8 cellular contexts compared by ENCODE assay signal in genomic region chr6:6006428-6007310, GRCh38. TPM values are rescaled to one million over a fixed set of nuclear protein-coding genes. Genes with fewer than 3 reads are reported as not detected.
A peak's percentile ranks its signal among the peaks of the same experiment; 100 is the strongest.
DNase-seq lines count a peak whose midpoint lies in the region; ATAC-seq and TF ChIP-seq lines count a peak whose summit lies in the region.

TSS of gene NRN1 (minus strand) at chr6:6006925. CDS start at chr6:6006749, 176 bp downstream.

- ATAC-seq in GM18502 (IDR thresholded peaks at IDR 0.05; ENCODE audit: poor library complexity, unreplicated experiment), result no peak
- ATAC-seq in HG03565 (IDR thresholded peaks at IDR 0.05; ENCODE audit: unreplicated experiment), result no peak

- no peaks in the 10 kb centered on the region for H3K4me1 ChIP-seq in ACC112 (ENCODE audit: control insufficient read depth, insufficient read depth, low read length, unreplicated experiment)
- H3K4me1 ChIP-seq in esophagus squamous epithelium, result peaks cover 27 to 71% (median 38%) of the 10 kb centered on the region in 3 donors
- H3K4me1 ChIP-seq in neutrophil (ENCODE audit: control insufficient read depth in 1 of 2, insufficient read depth in 1 of 2, low read depth in 1 of 2, low read length in 1 of 2), result peaks cover 60 to 69% of the 10 kb centered on the region in 2 experiments

- H3K79me2 ChIP-seq in ACC112 (ENCODE audit: control insufficient read depth, insufficient read depth, low read length, unreplicated experiment), result no peaks in the 10 kb centered on the region

- no peaks in the 10 kb centered on the region for H3K36me3 ChIP-seq in ACC112 (ENCODE audit: insufficient read depth, low read length)
- no peaks in the 10 kb centered on the region for H3K36me3 ChIP-seq in esophagus squamous epithelium
- H3K36me3 ChIP-seq in neutrophil, result no peaks in the 10 kb centered on the region

- 6 to 8% methylated on average over 16 to 27 of the region's 48 CpGs for WGBS in esophagus squamous epithelium, 2 donors

- peaks cover 89% of the 10 kb centered on the region for H3K27me3 ChIP-seq in ACC112 (ENCODE audit: insufficient read depth, low read length)
- H3K27me3 ChIP-seq in esophagus squamous epithelium, result peaks cover 32 to 99% (median 69%) of the 10 kb centered on the region in 4 donors
- H3K27me3 ChIP-seq in neutrophil, result peaks cover 100% of the 10 kb centered on the region

- H3K27ac ChIP-seq in ACC112 (ENCODE audit: low read depth, low read length) (no peak within 1 kb of the TSS), esophagus squamous epithelium (peak within 1 kb of the TSS; percentile 22 to 85 (median 66)), neutrophil (no peak within 1 kb of the TSS)

- H3K9me3 ChIP-seq in esophagus squamous epithelium (peaks cover 0 to 6% (median 3%) of the 10 kb centered on the region in 3 donors), neutrophil (no peaks in the 10 kb centered on the region)

- peak; percentile 63 for DNase-seq in GM20000 (ENCODE audit: low spot score)
- peak; percentile 37 to 46 for DNase-seq in SHP77 (lab: John Stamatoyannopoulos, UW)
- DNase-seq in esophagus squamous epithelium (lab: John Stamatoyannopoulos, UW), result no peak
- no peak for DNase-seq in HT-29 (ENCODE audit: low spot score)

- intact Hi-C loops in esophagus squamous epithelium (cut with DNase I), result no loop called here

- no peak for TF ChIP-seq POLR2A in esophagus squamous epithelium (IDR thresholded peaks at IDR 0.05)

- peak within 1 kb of the TSS; percentile 32; the same call in 1 of the 2 replicates for H3K4me3 ChIP-seq in ACC112 (ENCODE audit: low read depth, low read length)
- H3K4me3 ChIP-seq in esophagus squamous epithelium, result peak within 1 kb of the TSS; percentile 16 to 64 (median 43)
- H3K4me3 ChIP-seq in neutrophil (ENCODE audit: low read depth in 1 of 2, low read length in 1 of 2), result peak within 1 kb of the TSS; percentile 60 to 73

- no peak within 1 kb of the TSS for H2AFZ ChIP-seq in ACC112 (ENCODE audit: low read length, unreplicated experiment)

- TF ChIP-seq CTCF in GM20000 (IDR thresholded peaks at IDR 0.05; ENCODE audit: extremely low read depth, missing control alignments), result no peak
- TF ChIP-seq CTCF in esophagus squamous epithelium (IDR thresholded peaks at IDR 0.05), result no peak
- TF ChIP-seq CTCF in neutrophil (IDR thresholded peaks at IDR 0.05), result no peak

RNA-seq across cellular contexts. Expression of gene NRN1, which starts in this region (rescaled TPM):
- total RNA-seq in esophagus squamous epithelium, result 1 to 10 TPM in 2 of 4 donors, under 1 TPM in 2; 0.19 to 7.1 (median 3.7) TPM
- 0.39 TPM in 1 of 2 replicates, not detected in the other for total RNA-seq in HT-29 (2014; rRNA removed; shearing (Covaris generic))

Comparison
In these comparisons a context has a peak if more than half of its experiments do, and no peak if none do; other contexts are left out.
1. H3K27ac ChIP-seq: peak in esophagus squamous epithelium (4 of 4); none in ACC112 (single experiment) and neutrophil (single experiment).
2. DNase-seq: peak in GM20000 (single experiment) and SHP77 (2 of 2); none in esophagus squamous epithelium (single experiment) and HT-29 (single experiment).
3. Peak in every context shown above with its lines, with median percentiles within 50 percentile points of each other: H3K4me3 ChIP-seq.